Comparison of ENCODE assay signal across 17 cellular contexts in the genomic region with DNA sequence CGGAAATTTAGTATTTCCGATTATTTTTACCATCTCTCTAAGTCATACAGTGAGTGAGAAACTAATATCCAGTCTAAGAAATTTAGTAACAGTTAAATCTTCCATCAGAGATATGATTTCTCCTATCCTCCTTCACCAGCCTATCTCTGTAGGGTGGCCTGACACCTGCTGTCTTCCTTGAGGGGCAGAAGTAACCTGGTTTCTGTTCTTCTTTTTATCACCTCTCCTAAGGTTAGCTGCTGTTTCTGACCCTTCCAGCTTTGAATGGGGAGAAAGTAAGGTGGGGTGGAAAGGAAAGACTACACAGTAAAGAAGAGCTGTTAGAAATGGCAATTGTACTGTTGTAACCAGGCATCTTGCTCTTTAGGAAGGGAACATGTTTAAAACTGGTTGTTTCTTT.
"Had no signal": no experiment of that assay in that cellular context is flagged by ENCODE, and none has a peak within 500 bp of the region (broad histone marks: within the 10 kb centered on the region; RNA-seq: fewer than 3 reads in every experiment).

No MANE protein-coding gene starts in this region.

- DNase-seq: activated CD4-positive, alpha-beta T cell treated with anti-CD3 and anti-CD28 coated beads, Interleukin-2, amount 50 U/mL, for 48 hours; activated CD4-positive, CD25-positive, alpha-beta regulatory T cell treated with anti-CD3 and anti-CD28 coated beads, Interleukin-2, amount 50 U/mL, for 72 hours; activated naive CD4-positive, alpha-beta T cell treated with anti-CD3 and anti-CD28 coated beads for 36 hours; activated naive CD8-positive, alpha-beta T cell treated with anti-CD3 and anti-CD28 coated beads, Interleukin-2, amount 50 U/mL, for 24 hours; aorta; cortex of kidney; effector CD8-positive, alpha-beta T cell; esophagus squamous epithelium; kidney; left lung; mammary epithelial cell; naive thymus-derived CD4-positive, alpha-beta T cell; ovary; sigmoid colon; spleen; upper lobe of left lung had no signal

- H3K36me3 ChIP-seq: esophagus squamous epithelium, left lung, ovary, sigmoid colon, spleen, upper lobe of left lung had no signal

- H3K27me3 ChIP-seq: esophagus squamous epithelium, left lung, ovary, sigmoid colon, spleen, upper lobe of left lung had no signal

- H3K4me3 ChIP-seq: esophagus squamous epithelium, left lung, ovary, sigmoid colon, spleen, upper lobe of left lung had no signal

- H3K9me3 ChIP-seq: esophagus squamous epithelium, ovary, sigmoid colon, upper lobe of left lung had no signal

- H3K4me1 ChIP-seq: esophagus squamous epithelium, left lung, sigmoid colon, spleen, upper lobe of left lung had no signal

- H3K27ac ChIP-seq: esophagus squamous epithelium, left lung, ovary, sigmoid colon, spleen, upper lobe of left lung had no signal

- ATAC-seq: activated naive CD8-positive, alpha-beta T cell treated with anti-CD3 and anti-CD28 coated beads, Interleukin-2, amount 50 U/mL, for 24 hours; activated T-helper 17 cell treated with anti-CD3 and anti-CD28 coated beads, Interleukin-2, amount 50 U/mL, for 72 hours; left lung; naive thymus-derived CD4-positive, alpha-beta T cell had no signal
